9 cellular contexts compared by ENCODE assay signal in genomic region chr22:29481265-29482000, GRCh38. TPM values are rescaled to one million over a fixed set of nuclear protein-coding genes. Genes with fewer than 3 reads are reported as not detected.
A peak's percentile ranks its signal among the peaks of the same experiment; 100 is the strongest.
DNase-seq lines count a peak whose midpoint lies in the region; ATAC-seq, FAIRE-seq and TF ChIP-seq lines count a peak whose summit lies in the region.
"Had no signal": no experiment of that assay in that cellular context is flagged by ENCODE, and none has a peak within 500 bp of the region (broad histone marks: within the 10 kb centered on the region; RNA-seq: fewer than 3 reads in every experiment).

No MANE protein-coding gene starts in this region.

- peak overlapping the region; percentile 78 for H3K4me2 ChIP-seq in astrocyte (ENCODE audit: low read length)

- peak overlapping the region; percentile 57 for H3K4me3 Mint-ChIP-seq in activated naive CD4-positive, alpha-beta T cell treated with anti-CD3 and anti-CD28 coated beads, Interleukin-2, amount 50 U/mL, for 24 hours
- H3K4me3 Mint-ChIP-seq in astrocyte (ENCODE audit: unreplicated experiment): peak overlapping the region; percentile 76

- H3K36me3 ChIP-seq in astrocyte (ENCODE audit: insufficient read depth, low read length) (no peaks in the 10 kb centered on the region), thoracic aorta (no peaks in the 10 kb centered on the region)

- TF ChIP-seq CTCF in astrocyte (IDR thresholded peaks at IDR 0.05; ENCODE audit: insufficient read depth, low read depth, low read length) (no peak), thoracic aorta (IDR thresholded peaks at IDR 0.05) (no peak)

- no peak for ATAC-seq in thoracic aorta (ENCODE audit: insufficient number of reproducible peaks, low FRiP score, low read depth)
- no peak for ATAC-seq in GM21390 (IDR thresholded peaks at IDR 0.05; ENCODE audit: unreplicated experiment)

- H3K4me3 ChIP-seq in astrocyte (ENCODE audit: insufficient read depth, low read depth, low read length): peak overlapping the region; percentile 34
- H3K4me3 ChIP-seq in thoracic aorta: peak overlapping the region; percentile 54

- H3K27me3 Mint-ChIP-seq in activated naive CD4-positive, alpha-beta T cell treated with anti-CD3 and anti-CD28 coated beads, Interleukin-2, amount 50 U/mL, for 24 hours: peaks cover 27% of the 10 kb centered on the region
- H3K27me3 Mint-ChIP-seq in astrocyte (ENCODE audit: low read depth, unreplicated experiment): peaks cover 56% of the 10 kb centered on the region

- H3K9me3 Mint-ChIP-seq in activated naive CD4-positive, alpha-beta T cell treated with anti-CD3 and anti-CD28 coated beads, Interleukin-2, amount 50 U/mL, for 24 hours: no peaks in the 10 kb centered on the region
- H3K9me3 Mint-ChIP-seq in astrocyte (ENCODE audit: unreplicated experiment): peaks cover 11% of the 10 kb centered on the region

- H3K27ac ChIP-seq in astrocyte (ENCODE audit: low read depth, low read length) (no peak overlapping the region), thoracic aorta (no peak overlapping the region)

- H3K4me1 ChIP-seq in astrocyte (ENCODE audit: insufficient read depth, low read length): peaks cover 11% of the 10 kb centered on the region
- H3K4me1 ChIP-seq in thoracic aorta (ENCODE audit: control insufficient read depth in 1 of 2, low read depth in 2 of 2): peaks cover 6 to 14% of the 10 kb centered on the region in 2 donors

- no peak for DNase-seq in activated naive CD4-positive, alpha-beta T cell (lab: John Stamatoyannopoulos, UW)
- DNase-seq in astrocyte (ENCODE audit: low read depth) (no peak), left kidney (ENCODE audit: low read depth, low spot score) (peak; percentile 76), thoracic aorta (ENCODE audit: low spot score) (no peak), SW 1271 (lab: John Stamatoyannopoulos, UW) (no peak)
- DNase-seq in stimulated activated CD8-positive, alpha-beta memory T cell treated with anti-CD3 and anti-CD28 coated beads, Interleukin-4, amount 100 ng/mL, for 48 hours: no peak

- H3K9me3 ChIP-seq in astrocyte (ENCODE audit: insufficient read depth, low read depth, low read length): peaks cover 8% of the 10 kb centered on the region
- no peaks in the 10 kb centered on the region for H3K9me3 ChIP-seq in thoracic aorta

- H3K79me2 ChIP-seq in astrocyte (ENCODE audit: insufficient read depth, low read length): no peaks in the 10 kb centered on the region

- peaks cover 5% of the 10 kb centered on the region for H3K36me3 Mint-ChIP-seq in activated naive CD4-positive, alpha-beta T cell treated with anti-CD3 and anti-CD28 coated beads, Interleukin-2, amount 50 U/mL, for 24 hours
- H3K36me3 Mint-ChIP-seq in astrocyte (ENCODE audit: low read depth, unreplicated experiment): peaks cover 6% of the 10 kb centered on the region

- H2AFZ ChIP-seq in astrocyte (ENCODE audit: low read depth, low read length): peak overlapping the region; percentile 73

- FAIRE-seq in astrocyte (lab: Jason Lieb, UNC): no peak

- no peak overlapping the region for H3K9ac ChIP-seq in astrocyte (ENCODE audit: low read length)

- H3K27me3 ChIP-seq in astrocyte (ENCODE audit: insufficient read depth, low read length): peaks cover 45% of the 10 kb centered on the region
- H3K27me3 ChIP-seq in thoracic aorta (replicated peaks; ENCODE audit: insufficient read depth): peaks cover 5% of the 10 kb centered on the region

- H4K20me1 ChIP-seq in astrocyte (ENCODE audit: insufficient read depth, low read length): peaks cover 24% of the 10 kb centered on the region

- H3K4me1 Mint-ChIP-seq in activated naive CD4-positive, alpha-beta T cell treated with anti-CD3 and anti-CD28 coated beads, Interleukin-2, amount 50 U/mL, for 24 hours: peaks cover 17% of the 10 kb centered on the region
- H3K4me1 Mint-ChIP-seq in astrocyte (ENCODE audit: low read depth, unreplicated experiment): peaks cover 13% of the 10 kb centered on the region

- H3K27ac Mint-ChIP-seq in activated naive CD4-positive, alpha-beta T cell treated with anti-CD3 and anti-CD28 coated beads, Interleukin-2, amount 50 U/mL, for 24 hours: no peak overlapping the region
- peak overlapping the region; percentile 26 for H3K27ac Mint-ChIP-seq in astrocyte (ENCODE audit: unreplicated experiment)

RNA-seq across cellular contexts. Expression of gene NEFH, which starts 1.4 kb away (rescaled TPM):
- 3.1 TPM in 2 replicates for total RNA-seq in astrocyte
- total RNA-seq in thoracic aorta: under 1 TPM; 0.14 to 0.85 TPM

RNA-seq across cellular contexts. Expression of gene RFPL1, which starts 43.0 kb away (rescaled TPM):
- total RNA-seq in astrocyte (not detected in 2 replicates), thoracic aorta (not detected)
- total RNA-seq: temporal lobe had no signal
